In genomic region chr14:76957224-76957881, GRCh38 we compare ENCODE assay signal across 8 cellular contexts.
DNase-seq lines count a peak whose midpoint lies in the region; ATAC-seq and TF ChIP-seq lines count a peak whose summit lies in the region.

No MANE protein-coding gene starts in this region.

- no peak for TF ChIP-seq CTCF in activated B cell treated with CpG ODN at 0.5 μM for 24 hours (IDR thresholded peaks at IDR 0.05)

- POLR2A ChIA-PET in activated B cell treated with CpG ODN at 0.5 μM for 24 hours (lab: Charles Lee), result interaction anchor here (0.6 to 2.6 kb wide), 9 partner anchors 10 to 83 kb away, joined by 3 to 20 read pairs (median 3); partner anchors contain the start of gene IRF2BPL

- peaks cover 16 to 60% (median 57%) of the 10 kb centered on the region in 5 donors for H3K4me1 ChIP-seq in subcutaneous abdominal adipose tissue (ENCODE audit: control insufficient read depth in 5 of 5, insufficient read depth in 5 of 5, low read length in 5 of 5)

- H3K9ac ChIP-seq in subcutaneous abdominal adipose tissue (ENCODE audit: low read length in 5 of 5), result peak overlapping the region in 1 of 5 donors; percentile 19

- H3K4me3 ChIP-seq in subcutaneous abdominal adipose tissue (ENCODE audit: low read depth in 1 of 5, low read length in 5 of 5), result no peak overlapping the region

- no peaks in the 10 kb centered on the region for H3K36me3 ChIP-seq in subcutaneous abdominal adipose tissue (ENCODE audit: control insufficient read depth in 5 of 5, insufficient read depth in 5 of 5, low read length in 5 of 5)

- DNase-seq in activated CD8-positive, alpha-beta memory T cell treated with anti-CD3 and anti-CD28 coated beads, Interleukin-2, amount 10 ng/mL, durations not matched to agents 7 days and 5 days, result no peak
- DNase-seq in activated CD8-positive, alpha-beta memory T cell treated with anti-CD3 and anti-CD28 coated beads for 24 hours, result no peak
- DNase-seq in activated B cell treated with CpG ODN at 0.5 μM for 24 hours (no peak), immature natural killer cell (peak; percentile 57 to 62 (median 57)), NCI-H774 (lab: John Stamatoyannopoulos, UW) (no peak), DMS53 treated with DMSO at 0.1 percent for 48 hours (lab: John Stamatoyannopoulos, UW; ENCODE audit: unreplicated experiment) (no peak)
- DNase-seq in activated effector memory CD4-positive, alpha-beta T cell treated with Interleukin-2 at 50 U/mL for 16 hours, result no peak

- no peaks in the 10 kb centered on the region for H3K36me3 Mint-ChIP-seq in activated CD8-positive, alpha-beta memory T cell treated with anti-CD3 and anti-CD28 coated beads, Interleukin-2, amount 10 ng/mL, durations not matched to agents 7 days and 5 days
- no peaks in the 10 kb centered on the region for H3K36me3 Mint-ChIP-seq in activated B cell treated with CpG ODN at 0.5 μM for 24 hours (ENCODE audit: low read depth)
- no peaks in the 10 kb centered on the region for H3K36me3 Mint-ChIP-seq in immature natural killer cell

- H3K4me1 Mint-ChIP-seq in activated CD8-positive, alpha-beta memory T cell treated with anti-CD3 and anti-CD28 coated beads, Interleukin-2, amount 10 ng/mL, durations not matched to agents 7 days and 5 days, result peaks cover 81% of the 10 kb centered on the region
- H3K4me1 Mint-ChIP-seq in activated B cell treated with CpG ODN at 0.5 μM for 24 hours (peaks cover 83% of the 10 kb centered on the region), immature natural killer cell (peaks cover 81 to 86% of the 10 kb centered on the region in 2 donors)

- H3K9me3 ChIP-seq in subcutaneous abdominal adipose tissue (ENCODE audit: control insufficient read depth in 5 of 5, low read length in 5 of 5), result no peaks in the 10 kb centered on the region

- peaks cover 7% of the 10 kb centered on the region for H3K27me3 Mint-ChIP-seq in activated CD8-positive, alpha-beta memory T cell treated with anti-CD3 and anti-CD28 coated beads, Interleukin-2, amount 10 ng/mL, durations not matched to agents 7 days and 5 days
- H3K27me3 Mint-ChIP-seq in activated B cell treated with CpG ODN at 0.5 μM for 24 hours (no peaks in the 10 kb centered on the region), immature natural killer cell (ENCODE audit: low read depth in 3 of 3) (peaks cover 17 to 45% (median 23%) of the 10 kb centered on the region in 3 donors)

- H3K4me3 Mint-ChIP-seq in activated CD8-positive, alpha-beta memory T cell treated with anti-CD3 and anti-CD28 coated beads, Interleukin-2, amount 10 ng/mL, durations not matched to agents 7 days and 5 days, result peak overlapping the region; percentile 70
- H3K4me3 Mint-ChIP-seq in activated B cell treated with CpG ODN at 0.5 μM for 24 hours (peak overlapping the region; percentile 86), immature natural killer cell (peak overlapping the region; percentile 78 to 83 (median 81))

- peak overlapping the region; percentile 96 for H3K27ac ChIP-seq in subcutaneous abdominal adipose tissue (ENCODE audit: low read depth, low read length)

- ATAC-seq in activated CD8-positive, alpha-beta memory T cell treated with anti-CD3 and anti-CD28 coated beads, Interleukin-2, amount 10 ng/mL, durations not matched to agents 7 days and 5 days, result no peak
- ATAC-seq in activated B cell treated with CpG ODN at 0.5 μM for 24 hours (ENCODE audit: low read depth), result no peak

- intact Hi-C loops in activated B cell treated with CpG ODN at 0.5 μM for 24 hours (cut with micrococcal nuclease), result loop anchor here (2.0 kb wide), 4 partner anchors 43 to 163 kb away; no protein-coding TSS in a partner anchor

- no peaks in the 10 kb centered on the region for H3K27me3 ChIP-seq in subcutaneous abdominal adipose tissue (ENCODE audit: control insufficient read depth in 5 of 5, insufficient read depth in 4 of 5, low read length in 5 of 5)

- peak overlapping the region; percentile 91 for H3K27ac Mint-ChIP-seq in activated CD8-positive, alpha-beta memory T cell treated with anti-CD3 and anti-CD28 coated beads, Interleukin-2, amount 10 ng/mL, durations not matched to agents 7 days and 5 days
- H3K27ac Mint-ChIP-seq in activated B cell treated with CpG ODN at 0.5 μM for 24 hours (peak overlapping the region; percentile 46), immature natural killer cell (peak overlapping the region; percentile 95 to 99 (median 98))

- no peaks in the 10 kb centered on the region for H3K9me3 Mint-ChIP-seq in activated CD8-positive, alpha-beta memory T cell treated with anti-CD3 and anti-CD28 coated beads, Interleukin-2, amount 10 ng/mL, durations not matched to agents 7 days and 5 days (ENCODE audit: low read depth)
- H3K9me3 Mint-ChIP-seq in activated B cell treated with CpG ODN at 0.5 μM for 24 hours, result no peaks in the 10 kb centered on the region
- no peaks in the 10 kb centered on the region for H3K9me3 Mint-ChIP-seq in immature natural killer cell

- CTCF ChIA-PET in activated CD8-positive, alpha-beta memory T cell treated with anti-CD3 and anti-CD28 coated beads, Interleukin-2, amount 10 ng/mL, durations not matched to agents 7 days and 5 days (lab: Charles Lee), result interaction anchor here (0.8 to 1.9 kb wide), 8 partner anchors 10 to 119 kb away, joined by 3 to 8 read pairs (median 4); no protein-coding TSS in a partner anchor
- CTCF ChIA-PET in activated B cell treated with CpG ODN at 0.5 μM for 24 hours (lab: Charles Lee), result no interaction called here

Comparison
In these comparisons a context has a peak if more than half of its experiments do, and no peak if none do; other contexts are left out.
1. DNase-seq: peak in immature natural killer cell (3 of 3); none in activated CD8-positive, alpha-beta memory T cell treated with anti-CD3 and anti-CD28 coated beads, Interleukin-2, amount 10 ng/mL, durations not matched to agents 7 days and 5 days (single experiment), activated CD8-positive, alpha-beta memory T cell treated with anti-CD3 and anti-CD28 coated beads for 24 hours (single experiment), activated B cell treated with CpG ODN at 0.5 μM for 24 hours (single experiment), NCI-H774 (single experiment), DMS53 treated with DMSO at 0.1 percent for 48 hours (single experiment) and activated effector memory CD4-positive, alpha-beta T cell treated with Interleukin-2 at 50 U/mL for 16 hours (single experiment).
2. H3K27ac Mint-ChIP-seq: peak in every context shown above with its lines; median percentile 98 in immature natural killer cell; 91 in activated CD8-positive, alpha-beta memory T cell treated with anti-CD3 and anti-CD28 coated beads, Interleukin-2, amount 10 ng/mL, durations not matched to agents 7 days and 5 days; 46 in activated B cell treated with CpG ODN at 0.5 μM for 24 hours.
3. Peak in every context shown above with its lines, with median percentiles within 50 percentile points of each other: H3K4me3 Mint-ChIP-seq.